In genomic region chr10:60162631-60163030, GRCh38 we compare ENCODE assay signal across 26 cellular contexts.
DNase-seq lines count a peak whose midpoint lies in the region; ATAC-seq and TF ChIP-seq lines count a peak whose summit lies in the region.
"Had no signal": no experiment of that assay in that cellular context is flagged by ENCODE, and none has a peak within 500 bp of the region (broad histone marks: within the 10 kb centered on the region; RNA-seq: fewer than 3 reads in every experiment).

No MANE protein-coding gene starts in this region.

- H3K27me3 Mint-ChIP-seq in activated naive CD4-positive, alpha-beta T cell treated with anti-CD3 and anti-CD28 coated beads, Interleukin-2, amount 50 U/mL, for 24 hours = no peaks in the 10 kb centered on the region
- H3K27me3 Mint-ChIP-seq in activated naive CD4-positive, alpha-beta T cell treated with anti-CD3 and anti-CD28 coated beads for 36 hours (ENCODE audit: low read depth) = no peaks in the 10 kb centered on the region
- H3K27me3 Mint-ChIP-seq in activated CD8-positive, alpha-beta T cell treated with anti-CD3 and anti-CD28 coated beads for 36 hours = no peaks in the 10 kb centered on the region
- H3K27me3 Mint-ChIP-seq: CD4-positive, alpha-beta memory T cell; IgD-negative memory B cell; T-helper 17 cell had no signal

- H3K4me1 ChIP-seq in gastroesophageal sphincter = no peaks in the 10 kb centered on the region
- H3K4me1 ChIP-seq: BLaER1 treated with 17β-estradiol and CSF1 and Interleukin-3, amounts not matched to agents 10 nM and 100 nM; Caco-2 had no signal

- no peak overlapping the region for H3K4me3 Mint-ChIP-seq in activated naive CD4-positive, alpha-beta T cell treated with anti-CD3 and anti-CD28 coated beads, Interleukin-2, amount 50 U/mL, for 24 hours
- no peak overlapping the region for H3K4me3 Mint-ChIP-seq in activated naive CD4-positive, alpha-beta T cell treated with anti-CD3 and anti-CD28 coated beads for 36 hours
- no peak overlapping the region for H3K4me3 Mint-ChIP-seq in activated CD8-positive, alpha-beta T cell treated with anti-CD3 and anti-CD28 coated beads for 36 hours
- H3K4me3 Mint-ChIP-seq: CD4-positive, alpha-beta memory T cell; HFFc6; IgD-negative memory B cell; T-helper 17 cell had no signal

- DNase-seq in NCI-H1105 treated with DMSO at 0.1 percent for 48 hours (lab: John Stamatoyannopoulos, UW) (peak; percentile 3), NCI-H1105 (lab: John Stamatoyannopoulos, UW) (no peak), cerebellar cortex (ENCODE audit: low spot score) (peak; percentile 41), erythroblast (lab: John Stamatoyannopoulos, UW) (no peak)
- no peak for DNase-seq in activated naive CD4-positive, alpha-beta T cell treated with anti-CD3 and anti-CD28 coated beads for 36 hours
- no peak for DNase-seq in activated CD8-positive, alpha-beta T cell treated with anti-CD3 and anti-CD28 coated beads for 36 hours
- DNase-seq: 8988T; Caco-2; CD4-positive, alpha-beta memory T cell; DMS153; EL; H7; HFFc6; MV-4-11; NCI-H1436; NCI-H2029; PC-9; RPMI8226; SHP77; SW 1271; T-helper 17 cell had no signal

- no peaks in the 10 kb centered on the region for H3K27me3 ChIP-seq in gastroesophageal sphincter
- H3K27me3 ChIP-seq: BLaER1 treated with 17β-estradiol and CSF1 and Interleukin-3, amounts not matched to agents 10 nM and 100 nM had no signal

- no peak overlapping the region for H3K27ac ChIP-seq in gastroesophageal sphincter
- H3K27ac ChIP-seq: BLaER1 treated with 17β-estradiol and CSF1 and Interleukin-3, amounts not matched to agents 10 nM and 100 nM; PC-9; SK-N-MC had no signal

- no peaks in the 10 kb centered on the region for H3K36me3 ChIP-seq in gastroesophageal sphincter
- H3K36me3 ChIP-seq: BLaER1 treated with 17β-estradiol and CSF1 and Interleukin-3, amounts not matched to agents 10 nM and 100 nM had no signal

- no peaks in the 10 kb centered on the region for H3K4me1 Mint-ChIP-seq in activated naive CD4-positive, alpha-beta T cell treated with anti-CD3 and anti-CD28 coated beads, Interleukin-2, amount 50 U/mL, for 24 hours
- H3K4me1 Mint-ChIP-seq in activated naive CD4-positive, alpha-beta T cell treated with anti-CD3 and anti-CD28 coated beads for 36 hours (ENCODE audit: low read depth) = no peaks in the 10 kb centered on the region
- H3K4me1 Mint-ChIP-seq in activated CD8-positive, alpha-beta T cell treated with anti-CD3 and anti-CD28 coated beads for 36 hours (ENCODE audit: low read depth) = no peaks in the 10 kb centered on the region
- H3K4me1 Mint-ChIP-seq: CD4-positive, alpha-beta memory T cell; IgD-negative memory B cell; T-helper 17 cell had no signal

- peak overlapping the region; percentile 26 for H3K27ac Mint-ChIP-seq in activated naive CD4-positive, alpha-beta T cell treated with anti-CD3 and anti-CD28 coated beads, Interleukin-2, amount 50 U/mL, for 24 hours
- H3K27ac Mint-ChIP-seq in activated naive CD4-positive, alpha-beta T cell treated with anti-CD3 and anti-CD28 coated beads for 36 hours = no peak overlapping the region
- H3K27ac Mint-ChIP-seq in activated CD8-positive, alpha-beta T cell treated with anti-CD3 and anti-CD28 coated beads for 36 hours = no peak overlapping the region
- H3K27ac Mint-ChIP-seq: CD4-positive, alpha-beta memory T cell; HFFc6; T-helper 17 cell had no signal

- H3K4me3 ChIP-seq in gastroesophageal sphincter = no peak overlapping the region
- H3K4me3 ChIP-seq: BLaER1 treated with 17β-estradiol and CSF1 and Interleukin-3, amounts not matched to agents 10 nM and 100 nM; PC-9; SK-N-MC had no signal

- H3K36me3 Mint-ChIP-seq in activated naive CD4-positive, alpha-beta T cell treated with anti-CD3 and anti-CD28 coated beads, Interleukin-2, amount 50 U/mL, for 24 hours = peaks cover 26% of the 10 kb centered on the region
- peaks cover 4% of the 10 kb centered on the region for H3K36me3 Mint-ChIP-seq in activated naive CD4-positive, alpha-beta T cell treated with anti-CD3 and anti-CD28 coated beads for 36 hours (ENCODE audit: low read depth)
- H3K36me3 Mint-ChIP-seq in activated CD8-positive, alpha-beta T cell treated with anti-CD3 and anti-CD28 coated beads for 36 hours (ENCODE audit: low read depth) = no peaks in the 10 kb centered on the region

- CTCF ChIA-PET in activated naive CD4-positive, alpha-beta T cell treated with anti-CD3 and anti-CD28 coated beads for 36 hours (lab: Charles Lee) = no interaction called here
- CTCF ChIA-PET in activated CD8-positive, alpha-beta T cell treated with anti-CD3 and anti-CD28 coated beads for 36 hours (lab: Charles Lee) = no interaction called here

- POLR2A ChIA-PET in activated CD8-positive, alpha-beta T cell treated with anti-CD3 and anti-CD28 coated beads for 36 hours (lab: Charles Lee) = interaction anchor here (0.6 kb wide), 1 partner anchor 217 kb away, joined by 4 read pairs; no protein-coding TSS in a partner anchor

- no peak for TF ChIP-seq EP300 in gastroesophageal sphincter (IDR thresholded peaks at IDR 0.05)

- 100% methylated on average over 1 of the region's 1 CpG for WGBS in gastroesophageal sphincter (ENCODE audit: low coverage in 1 of 2), 2 donors

- intact Hi-C loops in activated naive CD4-positive, alpha-beta T cell treated with anti-CD3 and anti-CD28 coated beads for 36 hours (cut with micrococcal nuclease) = no loop called here
- intact Hi-C loops in activated CD8-positive, alpha-beta T cell treated with anti-CD3 and anti-CD28 coated beads for 36 hours (cut with micrococcal nuclease) = no loop called here

- no peak for TF ChIP-seq CTCF in gastroesophageal sphincter (IDR thresholded peaks at IDR 0.05)
- no peak for TF ChIP-seq CTCF in activated CD8-positive, alpha-beta T cell treated with anti-CD3 and anti-CD28 coated beads for 36 hours (IDR thresholded peaks at IDR 0.05)

- TF ChIP-seq POLR2A in gastroesophageal sphincter (IDR thresholded peaks at IDR 0.05) (no peak), erythroblast (IDR thresholded peaks at IDR 0.05; ENCODE audit: low read length) (no peak)

- no peaks in the 10 kb centered on the region for H3K9me3 Mint-ChIP-seq in activated naive CD4-positive, alpha-beta T cell treated with anti-CD3 and anti-CD28 coated beads, Interleukin-2, amount 50 U/mL, for 24 hours
- H3K9me3 Mint-ChIP-seq in activated naive CD4-positive, alpha-beta T cell treated with anti-CD3 and anti-CD28 coated beads for 36 hours = peaks cover 1% of the 10 kb centered on the region
- H3K9me3 Mint-ChIP-seq in activated CD8-positive, alpha-beta T cell treated with anti-CD3 and anti-CD28 coated beads for 36 hours = peaks cover 3% of the 10 kb centered on the region
- H3K9me3 Mint-ChIP-seq: HFFc6 had no signal

- H3K9me3 ChIP-seq in gastroesophageal sphincter = peaks cover 0 to 8% (median 0%) of the 10 kb centered on the region in 3 donors
- H3K9me3 ChIP-seq: BLaER1 treated with 17β-estradiol and CSF1 and Interleukin-3, amounts not matched to agents 10 nM and 100 nM had no signal

- ATAC-seq in gastroesophageal sphincter = no peak
- no peak for ATAC-seq in activated CD8-positive, alpha-beta T cell treated with anti-CD3 and anti-CD28 coated beads for 36 hours
- ATAC-seq: T-helper 17 cell had no signal

Comparison
In these comparisons a context has a peak if more than half of its experiments do, and no peak if none do; other contexts are left out.
1. DNase-seq: peak in NCI-H1105 treated with DMSO at 0.1 percent for 48 hours (single experiment) and cerebellar cortex (single experiment); none in NCI-H1105 (single experiment), activated naive CD4-positive, alpha-beta T cell treated with anti-CD3 and anti-CD28 coated beads for 36 hours (single experiment), activated CD8-positive, alpha-beta T cell treated with anti-CD3 and anti-CD28 coated beads for 36 hours (single experiment) and erythroblast (0 of 2).